Comparison of ENCODE assay signal across 26 cellular contexts in genomic region chr2:240825476-240825875, GRCh38. TPM values are rescaled to one million over a fixed set of nuclear protein-coding genes. Genes with fewer than 3 reads are reported as not detected.
"Had no signal": no experiment of that assay in that cellular context is flagged by ENCODE, and none has a peak within 500 bp of the region (broad histone marks: within the 10 kb centered on the region; RNA-seq: fewer than 3 reads in every experiment).

No MANE protein-coding gene starts in this region.

- H3K36me3 Mint-ChIP-seq: type B pancreatic cell had no signal

- H3K27ac Mint-ChIP-seq: naive thymus-derived CD8-positive, alpha-beta T cell; nephron; progenitor cell of endocrine pancreas; stimulated activated naive B cell treated with anti-CD40 and anti-IgM and Interleukin-4, amounts not matched to agents 10 μg/mL and 1 μg/mL and 100 μg/mL, for 72 hours; stimulated activated naive CD8-positive, alpha-beta T cell treated with anti-CD3 and anti-CD28 coated beads, Interleukin-15, Interleukin-2, amounts not matched to agents 100 ng/mL and 50 ng/mL, for 24 hours; type B pancreatic cell had no signal

- H3K36me3 ChIP-seq: left lung, lower lobe of right lung, ovary, right atrium auricular region, right lobe of liver, suprapubic skin, thoracic aorta, tibial artery, uterus had no signal

- FAIRE-seq: kidney had no signal

- ATAC-seq: left colon; left lung; lower lobe of right lung; naive thymus-derived CD8-positive, alpha-beta T cell; right lobe of liver; stimulated activated naive B cell treated with anti-CD40 and anti-IgM and Interleukin-4, amounts not matched to agents 10 μg/mL and 1 μg/mL and 100 μg/mL, for 72 hours had no signal

- H3K4me2 ChIP-seq: smooth muscle cell had no signal

- H3K4me3 Mint-ChIP-seq: naive thymus-derived CD8-positive, alpha-beta T cell; nephron; stimulated activated naive B cell treated with anti-CD40 and anti-IgM and Interleukin-4, amounts not matched to agents 10 μg/mL and 1 μg/mL and 100 μg/mL, for 72 hours; stimulated activated naive CD8-positive, alpha-beta T cell treated with anti-CD3 and anti-CD28 coated beads, Interleukin-15, Interleukin-2, amounts not matched to agents 100 ng/mL and 50 ng/mL, for 24 hours; type B pancreatic cell had no signal

- H3K9me3 Mint-ChIP-seq: neural crest cell; stimulated activated naive CD8-positive, alpha-beta T cell treated with anti-CD3 and anti-CD28 coated beads, Interleukin-15, Interleukin-2, amounts not matched to agents 100 ng/mL and 50 ng/mL, for 24 hours; type B pancreatic cell had no signal

- H3K9me3 ChIP-seq: left lung, lower lobe of right lung, right atrium auricular region, right lobe of liver, suprapubic skin, thoracic aorta, uterus had no signal

- H3K4me1 ChIP-seq: lower lobe of right lung, right lobe of liver had no signal

- H3K4me3 ChIP-seq: left lung, lower lobe of right lung, ovary, right atrium auricular region, right lobe of liver, smooth muscle cell, suprapubic skin, thoracic aorta, tibial artery, uterus had no signal

- H3K27me3 ChIP-seq: ovary had no signal

- DNase-seq: hippocampal formation; kidney; left colon; left lung; lower lobe of right lung; mammary epithelial cell; mesenchymal stem cell; naive thymus-derived CD8-positive, alpha-beta T cell; nucleus accumbens; ovary; right lobe of liver; stimulated activated CD4-positive, alpha-beta T cell treated with anti-CD3 and anti-CD28 coated beads, Interleukin-1b, Interleukin-23, amount 100 ng/mL, for 48 hours; stimulated activated CD4-positive, alpha-beta T cell treated with anti-CD3 and anti-CD28 coated beads, Interleukin-2, amount 100 ng/mL, for 48 hours; stimulated activated CD4-positive, alpha-beta T cell treated with anti-CD3 and anti-CD28 coated beads, Interleukin-4, amount 100 ng/mL, for 4 hours; stimulated activated naive B cell treated with anti-CD40 and anti-IgM and Interleukin-4, amounts not matched to agents 10 μg/mL and 1 μg/mL and 100 μg/mL, for 72 hours; tibial artery; uterus had no signal

- H3K27ac ChIP-seq: left lung, lower lobe of right lung, ovary, right atrium auricular region, right lobe of liver, suprapubic skin, thoracic aorta, tibial artery, uterus had no signal

RNA-seq across cellular contexts. Expression of gene KIF1A, which starts 5.5 kb away (rescaled TPM):
- polyA plus RNA-seq: mammary epithelial cell had no signal

RNA-seq across cellular contexts. Expression of gene AGXT, which starts 43.1 kb away (rescaled TPM):
- polyA plus RNA-seq: mammary epithelial cell; naive thymus-derived CD8-positive, alpha-beta T cell; smooth muscle cell had no signal
